In genomic region chr7:43577485-43577951, GRCh38 we compare ENCODE assay signal across 1 cellular context.
TF ChIP-seq lines count a peak whose summit lies in the region.

No MANE protein-coding gene starts in this region.

TF ChIP-seq in K562, 482 proteins besides CTCF, POLR2A, EP300 and RAD21 (continued from another document and continues in another):
- TF ChIP-seq THAP12 (CRISPR knock-in tag; IDR thresholded peaks at IDR 0.05) (no peak), BMI1 (IDR thresholded peaks at IDR 0.05; ENCODE audit: low read length) (no peak), BRCA1 (IDR thresholded peaks at IDR 0.05) (no peak), BRCA1 (CRISPR knock-in tag; IDR thresholded peaks at IDR 0.05) (no peak), EHMT2 (IDR thresholded peaks at IDR 0.05) (peak; percentile 62; the same call in 1 of the 2 replicates), SMARCB1 (IDR thresholded peaks at IDR 0.05; ENCODE audit: insufficient read length, low read depth) (peak; percentile 67), MGA (IDR thresholded peaks at IDR 0.05) (no peak), ELF4 (CRISPR knock-in tag; IDR thresholded peaks at IDR 0.05) (no peak), ETV6 (IDR thresholded peaks at IDR 0.05; ENCODE audit: borderline replicate concordance in 1 of 2, low read depth in 2 of 2, low read length in 1 of 2) (no peak), ETV6 (CRISPR knock-in tag; IDR thresholded peaks at IDR 0.05; ENCODE audit: borderline replicate concordance) (no peak), KAT2B (IDR thresholded peaks at IDR 0.05; ENCODE audit: low read depth, low read length) (no peak), SNIP1 (IDR thresholded peaks at IDR 0.05; ENCODE audit: low read depth) (no peak), USF2 (CRISPR knock-in tag; IDR thresholded peaks at IDR 0.05) (no peak), E4F1 (CRISPR knock-in tag; IDR thresholded peaks at IDR 0.05; ENCODE audit: borderline replicate concordance) (no peak), NCOA1 (IDR thresholded peaks at IDR 0.05; ENCODE audit: low read depth) (no peak), SMAD4 (CRISPR knock-in tag; conservative IDR thresholded peaks at IDR 0.05) (peak; percentile 63), MTA2 (IDR thresholded peaks at IDR 0.05; ENCODE audit: low read depth) (peak; percentile 72), PHB (CRISPR knock-in tag; IDR thresholded peaks at IDR 0.05) (no peak), SMARCC2 (IDR thresholded peaks at IDR 0.05; ENCODE audit: low read depth) (peak; percentile 85), POLR2H (tag; IDR thresholded peaks at IDR 0.05; ENCODE audit: low read depth) (no peak), SRF (CRISPR knock-in tag; IDR thresholded peaks at IDR 0.05) (no peak), ZBTB2 (IDR thresholded peaks at IDR 0.05) (peak; percentile 28; the same call in 1 of the 2 replicates), SMC3 (conservative IDR thresholded peaks at IDR 0.05; ENCODE audit: insufficient read depth, low read depth, low read length) (no peak), CCAR2 (IDR thresholded peaks at IDR 0.05; ENCODE audit: low read depth, low read length) (no peak), GATAD2B (IDR thresholded peaks at IDR 0.05; ENCODE audit: borderline replicate concordance) (peak; percentile 55; the same call in 1 of the 2 replicates), ZBTB7A (IDR thresholded peaks at IDR 0.05; ENCODE audit: borderline replicate concordance, control insufficient read depth, low read depth, low read length) (peak; percentile 23; the same call in 1 of the 2 replicates), FOXP4 (CRISPR knock-in tag; IDR thresholded peaks at IDR 0.05; ENCODE audit: borderline replicate concordance) (no peak), CREM (IDR thresholded peaks at IDR 0.05; ENCODE audit: low read depth) (peak; percentile 43; the same call in 1 of the 2 replicates), RBM34 (IDR thresholded peaks at IDR 0.05; ENCODE audit: borderline replicate concordance, insufficient read depth, low read length) (no peak), HDAC3 (IDR thresholded peaks at IDR 0.05; ENCODE audit: borderline replicate concordance, partially characterized antibody) (no peak), RFX7 (CRISPR knock-in tag; IDR thresholded peaks at IDR 0.05) (no peak), FOXK1 (CRISPR knock-in tag; IDR thresholded peaks at IDR 0.05; ENCODE audit: borderline replicate concordance) (no peak), XRCC4 (IDR thresholded peaks at IDR 0.05; ENCODE audit: extremely low read depth, insufficient read depth, insufficient read length) (no peak), RBM39 (optimal IDR thresholded peaks at IDR 0.05; ENCODE audit: low read depth, low read length) (no peak), LEF1 (IDR thresholded peaks at IDR 0.05) (peak; percentile 72; the same call in 1 of the 2 replicates), PML (IDR thresholded peaks at IDR 0.05; ENCODE audit: low read length) (no peak), PCBP2 (IDR thresholded peaks at IDR 0.05; ENCODE audit: low read depth, low read length, poor library complexity, severe bottlenecking) (no peak), CTBP1 (IDR thresholded peaks at IDR 0.05; ENCODE audit: borderline replicate concordance) (peak; percentile 81; the same call in 1 of the 2 replicates), HLTF (IDR thresholded peaks at IDR 0.05) (no peak), TGIF2 (CRISPR knock-in tag; IDR thresholded peaks at IDR 0.05) (no peak), POLR2AphosphoS5 (IDR thresholded peaks at IDR 0.05; ENCODE audit: control insufficient read depth, insufficient read depth, low read depth, low read length) (peak; percentile 33; the same call in 1 of the 2 replicates), RFX1 (IDR thresholded peaks at IDR 0.05) (no peak), ZNF347 (CRISPR knock-in tag; IDR thresholded peaks at IDR 0.05; ENCODE audit: low read depth) (no peak), FOXJ2 (tag; IDR thresholded peaks at IDR 0.05) (peak; percentile 88), ATF1 (CRISPR knock-in tag; IDR thresholded peaks at IDR 0.05) (no peak), ATF1 (tag; IDR thresholded peaks at IDR 0.05) (peak; percentile 66), CAMTA2 (CRISPR knock-in tag; conservative IDR thresholded peaks at IDR 0.05) (no peak), SOX6 (IDR thresholded peaks at IDR 0.05) (peak; percentile 88)
